ENCODE assay signal across 12 cellular contexts in genomic region chr11:104858882-104859735, GRCh38. TPM values are rescaled to one million over a fixed set of nuclear protein-coding genes. Genes with fewer than 3 reads are reported as not detected.
DNase-seq lines count a peak whose midpoint lies in the region; ATAC-seq, FAIRE-seq and TF ChIP-seq lines count a peak whose summit lies in the region.
"Had no signal": no experiment of that assay in that cellular context is flagged by ENCODE, and none has a peak within 500 bp of the region (broad histone marks: within the 10 kb centered on the region; RNA-seq: fewer than 3 reads in every experiment).

No MANE protein-coding gene starts in this region.

- DNase-seq in GM13977 (ENCODE audit: low spot score), result peak; percentile 10
- peak; percentile 20 for DNase-seq in HFF-Myc (ENCODE audit: extremely low read depth, low read depth)
- DNase-seq in NCI-H524 treated with DMSO at 0.1 percent for 48 hours (lab: John Stamatoyannopoulos, UW), result peak; percentile 10
- DNase-seq in memory B cell (ENCODE audit: low spot score in 2 of 2), result peak in 1 of 2 donors; percentile 26
- no peak for DNase-seq in 8988T
- no peak for DNase-seq in HTR-8/SVneo (ENCODE audit: insufficient read length, low spot score)
- no peak for DNase-seq in esophagus squamous epithelium (lab: John Stamatoyannopoulos, UW)
- DNase-seq: DMS79 treated with DMSO at 0.1 percent for 48 hours; hippocampal formation; NCI-H1105; stimulated activated CD8-positive, alpha-beta memory T cell treated with anti-CD3 and anti-CD28 coated beads, Interleukin-4, amount 100 ng/mL, for 48 hours had no signal

- no peaks in the 10 kb centered on the region for H3K27me3 ChIP-seq in esophagus squamous epithelium

- no peak for TF ChIP-seq POLR2A in esophagus squamous epithelium (IDR thresholded peaks at IDR 0.05)

- ATAC-seq in memory B cell (ENCODE audit: low read depth), result peak; percentile 92
- ATAC-seq in HG03280 (IDR thresholded peaks at IDR 0.05; ENCODE audit: unreplicated experiment), result no peak

- peak overlapping the region; percentile 96 for H3K27ac Mint-ChIP-seq in memory B cell

- intact Hi-C loops in esophagus squamous epithelium (cut with DNase I), result no loop called here

- WGBS in esophagus squamous epithelium, 2 donors, result 57 to 80% methylated on average over 7 of the region's 7 CpGs

- no peaks in the 10 kb centered on the region for H3K36me3 Mint-ChIP-seq in memory B cell

- H3K27ac ChIP-seq in esophagus squamous epithelium, result no peak overlapping the region

- no peak overlapping the region for H3K4me3 ChIP-seq in HFF-Myc (replicated peaks; ENCODE audit: low read depth, low read length)
- H3K4me3 ChIP-seq in esophagus squamous epithelium, result no peak overlapping the region

- H3K27me3 Mint-ChIP-seq in memory B cell, result no peaks in the 10 kb centered on the region

- peaks cover 22% of the 10 kb centered on the region for H3K4me1 Mint-ChIP-seq in memory B cell

- H3K4me1 ChIP-seq in esophagus squamous epithelium, result no peaks in the 10 kb centered on the region

- no peaks in the 10 kb centered on the region for H3K9me3 Mint-ChIP-seq in memory B cell

- in situ Hi-C loops in GM13977 (cut with MboI; ENCODE audit: low pct_unique_long_range_greater_than_20kb, low sequenced_read_pairs, unreplicated experiment), result no loop called here

- no peaks in the 10 kb centered on the region for H3K36me3 ChIP-seq in esophagus squamous epithelium

- TF ChIP-seq CTCF in GM13977 (IDR thresholded peaks at IDR 0.05; ENCODE audit: extremely low read depth, insufficient read depth, missing control alignments) (no peak), HFF-Myc (IDR thresholded peaks at IDR 0.05; ENCODE audit: low read depth, low read length, missing control alignments) (no peak), esophagus squamous epithelium (IDR thresholded peaks at IDR 0.05) (no peak)

- peak overlapping the region; percentile 61 for H3K4me3 Mint-ChIP-seq in memory B cell

- H3K9me3 ChIP-seq in esophagus squamous epithelium, result no peaks in the 10 kb centered on the region

- no peak for FAIRE-seq in HTR-8/SVneo (lab: Jason Lieb, UNC)

RNA-seq across cellular contexts. Expression of gene CASP12, which starts 39.2 kb away (rescaled TPM):
- total RNA-seq in esophagus squamous epithelium, result 1 to 10 TPM in 1 of 4 donors, under 1 TPM in 1, not detected in 2; 0.57 to 2.5 TPM

Comparison
In these comparisons a context has a peak if more than half of its experiments do, and no peak if none do; other contexts are left out.
1. DNase-seq: peak in GM13977 (single experiment), HFF-Myc (single experiment) and NCI-H524 treated with DMSO at 0.1 percent for 48 hours (single experiment); none in 8988T (single experiment), HTR-8/SVneo (single experiment) and esophagus squamous epithelium (single experiment).